8 cellular contexts compared by ENCODE assay signal in genomic region chrX:107715331-107716044, GRCh38.
A peak's percentile ranks its signal among the peaks of the same experiment; 100 is the strongest.
DNase-seq lines count a peak whose midpoint lies in the region; ATAC-seq and TF ChIP-seq lines count a peak whose summit lies in the region.

No MANE protein-coding gene starts in this region.

- no peaks in the 10 kb centered on the region for H3K27me3 ChIP-seq in right atrium auricular region
- H3K27me3 ChIP-seq in skeletal muscle satellite cell (ENCODE audit: control insufficient read depth, insufficient read depth, low read length) = no peaks in the 10 kb centered on the region

- peak overlapping the region; percentile 87 for H3K27ac Mint-ChIP-seq in activated T-helper 2 cell treated with anti-CD3 and anti-CD28 coated beads, Interferon-gamma antibody, Interleukin-2, Interleukin-4, amounts not matched to agents 10 μg/mL and 5 μg/mL and 100 μg/mL, durations not matched to agents 14 hours and 24 hours and 36 hours

- intact Hi-C loops in activated T-helper 2 cell treated with anti-CD3 and anti-CD28 coated beads, Interferon-gamma antibody, Interleukin-2, Interleukin-4, amounts not matched to agents 10 μg/mL and 5 μg/mL and 100 μg/mL, durations not matched to agents 14 hours and 24 hours and 36 hours (cut with micrococcal nuclease) = loop anchor here (2.0 kb wide), 1 partner anchor 61 kb away; the partner anchor contains the start of gene NCBP2L

- DNase-seq in DMS53 (lab: John Stamatoyannopoulos, UW) (peak; percentile 16), DMS53 treated with DMSO at 0.1 percent for 48 hours (lab: John Stamatoyannopoulos, UW; ENCODE audit: unreplicated experiment) (no peak), right atrium auricular region (ENCODE audit: low spot score) (no peak), T1000 (lab: John Stamatoyannopoulos, UW) (no peak), NCI-H446 treated with DMSO at 0.1 percent for 48 hours (lab: John Stamatoyannopoulos, UW) (no peak)
- no peak for DNase-seq in activated T-helper 2 cell treated with anti-CD3 and anti-CD28 coated beads, Interferon-gamma antibody, Interleukin-2, Interleukin-4, amounts not matched to agents 10 μg/mL and 5 μg/mL and 100 μg/mL, durations not matched to agents 14 hours and 24 hours and 36 hours (ENCODE audit: low spot score)

- H3K4me1 ChIP-seq in right atrium auricular region (peaks cover 0 to 23% of the 10 kb centered on the region in 2 donors), skeletal muscle satellite cell (ENCODE audit: control insufficient read depth, insufficient read depth, low read length) (peaks cover 50% of the 10 kb centered on the region)

- H3K4me3 ChIP-seq in right atrium auricular region = peak overlapping the region; percentile 67 to 69
- H3K4me3 ChIP-seq in skeletal muscle satellite cell (ENCODE audit: low read length) = peak overlapping the region; percentile 86

- peak overlapping the region; percentile 98 for H3K9ac ChIP-seq in skeletal muscle satellite cell (ENCODE audit: low read depth, low read length)

- H3K27ac ChIP-seq in right atrium auricular region = peak overlapping the region; percentile 91 to 93

- H3K9me3 ChIP-seq in right atrium auricular region (no peaks in the 10 kb centered on the region), skeletal muscle satellite cell (replicated peaks; ENCODE audit: low read length) (no peaks in the 10 kb centered on the region)

- H3K9me3 Mint-ChIP-seq in activated T-helper 2 cell treated with anti-CD3 and anti-CD28 coated beads, Interferon-gamma antibody, Interleukin-2, Interleukin-4, amounts not matched to agents 10 μg/mL and 5 μg/mL and 100 μg/mL, durations not matched to agents 14 hours and 24 hours and 36 hours = no peaks in the 10 kb centered on the region

- no peak for ATAC-seq in GM21576 (IDR thresholded peaks at IDR 0.05; ENCODE audit: unreplicated experiment)

- peaks cover 29% of the 10 kb centered on the region for H3K36me3 Mint-ChIP-seq in activated T-helper 2 cell treated with anti-CD3 and anti-CD28 coated beads, Interferon-gamma antibody, Interleukin-2, Interleukin-4, amounts not matched to agents 10 μg/mL and 5 μg/mL and 100 μg/mL, durations not matched to agents 14 hours and 24 hours and 36 hours (ENCODE audit: low read depth)

- H3K27me3 Mint-ChIP-seq in activated T-helper 2 cell treated with anti-CD3 and anti-CD28 coated beads, Interferon-gamma antibody, Interleukin-2, Interleukin-4, amounts not matched to agents 10 μg/mL and 5 μg/mL and 100 μg/mL, durations not matched to agents 14 hours and 24 hours and 36 hours (ENCODE audit: low read depth) = no peaks in the 10 kb centered on the region

- H3K4me3 Mint-ChIP-seq in activated T-helper 2 cell treated with anti-CD3 and anti-CD28 coated beads, Interferon-gamma antibody, Interleukin-2, Interleukin-4, amounts not matched to agents 10 μg/mL and 5 μg/mL and 100 μg/mL, durations not matched to agents 14 hours and 24 hours and 36 hours (ENCODE audit: low read depth) = peak overlapping the region; percentile 93

- H3K36me3 ChIP-seq in right atrium auricular region (peaks cover 34% of the 10 kb centered on the region), skeletal muscle satellite cell (ENCODE audit: insufficient read depth, low read length) (peaks cover 31% of the 10 kb centered on the region)

- no peak for TF ChIP-seq CTCF in right atrium auricular region (IDR thresholded peaks at IDR 0.05)

- peaks cover 51% of the 10 kb centered on the region for H3K4me1 Mint-ChIP-seq in activated T-helper 2 cell treated with anti-CD3 and anti-CD28 coated beads, Interferon-gamma antibody, Interleukin-2, Interleukin-4, amounts not matched to agents 10 μg/mL and 5 μg/mL and 100 μg/mL, durations not matched to agents 14 hours and 24 hours and 36 hours (ENCODE audit: low read depth)

- peak overlapping the region; percentile 81 for H3K4me2 ChIP-seq in skeletal muscle satellite cell (ENCODE audit: low read length)
